In genomic region chr2:202871161-202872141, GRCh38 we compare ENCODE assay signal across 1 cellular context.
TF ChIP-seq lines count a peak whose summit lies in the region.

Gene ICA1L (minus strand): TSS chr2:202871766. CDS start chr2:202829009, 42,757 bp downstream.

TF ChIP-seq in K562, 482 proteins besides CTCF, POLR2A, EP300 and RAD21 (continued from another document and continues in another):
- TF ChIP-seq THRAP3 (IDR thresholded peaks at IDR 0.05; ENCODE audit: borderline replicate concordance) (no peak), TAL1 (IDR thresholded peaks at IDR 0.05) (no peak), ZNF134 (CRISPR knock-in tag; conservative IDR thresholded peaks at IDR 0.05) (no peak), HNRNPL (IDR thresholded peaks at IDR 0.05; ENCODE audit: low read depth, low read length) (no peak), SOX6 (IDR thresholded peaks at IDR 0.05) (no peak), ZNF174 (CRISPR knock-in tag; IDR thresholded peaks at IDR 0.05) (no peak), RHOXF2B (CRISPR knock-in tag; conservative IDR thresholded peaks at IDR 0.05) (no peak), GATAD2A (IDR thresholded peaks at IDR 0.05) (no peak), GTF2E2 (tag; IDR thresholded peaks at IDR 0.05) (no peak), MYC (IDR thresholded peaks at IDR 0.05; ENCODE audit: low read depth, low read length) (peak; percentile 60), MYC (CRISPR knock-in tag; IDR thresholded peaks at IDR 0.05; ENCODE audit: borderline replicate concordance, low read depth) (no peak), E4F1 (CRISPR knock-in tag; IDR thresholded peaks at IDR 0.05; ENCODE audit: borderline replicate concordance) (no peak), NFXL1 (CRISPR knock-in tag; IDR thresholded peaks at IDR 0.05) (no peak), MLLT1 (IDR thresholded peaks at IDR 0.05) (no peak), GTF2B (IDR thresholded peaks at IDR 0.05; ENCODE audit: extremely low read depth, insufficient read length) (no peak), ATF3 (IDR thresholded peaks at IDR 0.05) (no peak), ATF3 (CRISPR knock-in tag; conservative IDR thresholded peaks at IDR 0.05) (no peak), ZBTB2 (IDR thresholded peaks at IDR 0.05) (no peak), USF2 (CRISPR knock-in tag; IDR thresholded peaks at IDR 0.05) (no peak), NFIX (CRISPR knock-in tag; IDR thresholded peaks at IDR 0.05; ENCODE audit: low read depth) (no peak), CBX2 (IDR thresholded peaks at IDR 0.05; ENCODE audit: insufficient read depth, low read length, poor library complexity, severe bottlenecking) (no peak), IRF2 (CRISPR knock-in tag; IDR thresholded peaks at IDR 0.05) (no peak), NBN (IDR thresholded peaks at IDR 0.05; ENCODE audit: low read depth) (no peak), PRPF4 (IDR thresholded peaks at IDR 0.05; ENCODE audit: insufficient read depth, low read depth, low read length, poor library complexity, severe bottlenecking) (no peak), ZZZ3 (IDR thresholded peaks at IDR 0.05) (no peak), POLR2B (IDR thresholded peaks at IDR 0.05; ENCODE audit: low read depth, partially characterized antibody) (no peak), KLF13 (tag; IDR thresholded peaks at IDR 0.05; ENCODE audit: borderline replicate concordance, low read depth) (no peak), ZNF12 (CRISPR knock-in tag; IDR thresholded peaks at IDR 0.05) (no peak), MAFF (IDR thresholded peaks at IDR 0.05; ENCODE audit: low read length) (no peak), FOS (IDR thresholded peaks at IDR 0.05; ENCODE audit: extremely low read depth, insufficient read length) (no peak), BDP1 (IDR thresholded peaks at IDR 0.05; ENCODE audit: insufficient read depth, insufficient read length) (no peak), ZFPM2 (CRISPR knock-in tag; IDR thresholded peaks at IDR 0.05) (no peak), GTF2F1 (IDR thresholded peaks at IDR 0.05; ENCODE audit: low read depth, low read length) (no peak), NCOA4 (IDR thresholded peaks at IDR 0.05; ENCODE audit: partially characterized antibody) (no peak), BCL6 (CRISPR knock-in tag; IDR thresholded peaks at IDR 0.05) (no peak), DPF2 (IDR thresholded peaks at IDR 0.05) (no peak), UBTF (IDR thresholded peaks at IDR 0.05; ENCODE audit: borderline replicate concordance in 1 of 2, low read depth in 2 of 2, low read length in 2 of 2) (peak; percentile 64 to 85; a peak in 2 of 4 replicates), EZH2 (IDR thresholded peaks at IDR 0.05; ENCODE audit: borderline replicate concordance, low read depth, low read length) (no peak), SRF (CRISPR knock-in tag; IDR thresholded peaks at IDR 0.05) (no peak), ZNF133 (CRISPR knock-in tag; IDR thresholded peaks at IDR 0.05) (no peak), ZNF445 (CRISPR knock-in tag; IDR thresholded peaks at IDR 0.05; ENCODE audit: low read depth) (no peak), POLR2AphosphoS2 (IDR thresholded peaks at IDR 0.05; ENCODE audit: low read length) (no peak), FOXM1 (IDR thresholded peaks at IDR 0.05; ENCODE audit: low read depth) (peak; percentile 20; the same call in 1 of the 2 replicates), FOXM1 (CRISPR knock-in tag; IDR thresholded peaks at IDR 0.05; ENCODE audit: low read depth) (no peak), DACH1 (IDR thresholded peaks at IDR 0.05; ENCODE audit: partially characterized antibody) (no peak), E2F3 (CRISPR knock-in tag; IDR thresholded peaks at IDR 0.05) (no peak), CXXC5 (CRISPR knock-in tag; IDR thresholded peaks at IDR 0.05) (peak; percentile 75), STAT5A (IDR thresholded peaks at IDR 0.05; ENCODE audit: borderline replicate concordance, low read length) (no peak), HEY1 (CRISPR knock-in tag; IDR thresholded peaks at IDR 0.05; ENCODE audit: borderline replicate concordance) (no peak), ZNF551 (CRISPR knock-in tag; IDR thresholded peaks at IDR 0.05) (no peak), KDM1A (IDR thresholded peaks at IDR 0.05) (no peak), RFX1 (IDR thresholded peaks at IDR 0.05) (peak; percentile 86), ARID4B (CRISPR knock-in tag; IDR thresholded peaks at IDR 0.05) (peak; percentile 72; the same call in 1 of the 2 replicates), ZNF143 (CRISPR knock-in tag; IDR thresholded peaks at IDR 0.05) (no peak)
